20 cellular contexts compared by ENCODE assay signal in genomic region chr9:137050570-137050969, GRCh38. TPM values are rescaled to one million over a fixed set of nuclear protein-coding genes. Genes with fewer than 3 reads are reported as not detected.
DNase-seq lines count a peak whose midpoint lies in the region; ATAC-seq, FAIRE-seq and TF ChIP-seq lines count a peak whose summit lies in the region.
"Had no signal": no experiment of that assay in that cellular context is flagged by ENCODE, and none has a peak within 500 bp of the region (broad histone marks: within the 10 kb centered on the region; RNA-seq: fewer than 3 reads in every experiment).

No MANE protein-coding gene starts in this region.

- POLR2A ChIA-PET in PC-3 (lab: Charles Lee; ENCODE audit: unreplicated experiment): no interaction called here

- no peak overlapping the region for H3K4me3 ChIP-seq in epithelial cell of esophagus (ENCODE audit: low read length)
- H3K4me3 ChIP-seq in PC-3 (ENCODE audit: low read length): no peak overlapping the region
- H3K4me3 ChIP-seq: MG63 had no signal

- H3K79me2 ChIP-seq in PC-3 (ENCODE audit: low read length): no peaks in the 10 kb centered on the region

- 0 out of 2 replicates have a peak overlapping the region, but pooled peaks have one; percentile 1 for H3K27ac ChIP-seq in 22Rv1
- no peak overlapping the region for H3K27ac ChIP-seq in PC-3 (ENCODE audit: low read length)
- H3K27ac ChIP-seq: C4-2B had no signal

- DNase-seq in DMS53 (lab: John Stamatoyannopoulos, UW) (peak; percentile 52), DMS53 treated with DMSO at 0.1 percent for 48 hours (lab: John Stamatoyannopoulos, UW; ENCODE audit: unreplicated experiment) (no peak), H54 (ENCODE audit: insufficient read length, low spot score) (peak; percentile 97), epithelial cell of esophagus (ENCODE audit: low read depth) (peak; percentile 24), PC-3 (no peak), NCI-H146 treated with DMSO at 0.1 percent for 48 hours (lab: John Stamatoyannopoulos, UW; ENCODE audit: unreplicated experiment) (no peak)
- DNase-seq: Calu3, DMS79, NCI-H1417 treated with DMSO at 0.1 percent for 48 hours, NCI-H187 treated with DMSO at 0.1 percent for 48 hours, SIG-M5 had no signal

- TF ChIP-seq CTCF in 22Rv1 (IDR thresholded peaks at IDR 0.05): no peak
- no peak for TF ChIP-seq CTCF in epithelial cell of esophagus (IDR thresholded peaks at IDR 0.05; ENCODE audit: insufficient read depth, low read depth, low read length, missing control alignments)
- TF ChIP-seq CTCF in PC-3 (conservative IDR thresholded peaks at IDR 0.05; ENCODE audit: low read depth, low read length): no peak

- ATAC-seq in PC-3: no peak

- peak; percentile 20 for FAIRE-seq in H54 (lab: Jason Lieb, UNC)
- FAIRE-seq: A204.1, H1 had no signal

- BruUV-seq in PC-3 (replicated peaks; lab: Mats Ljungman, UMichigan): no TSS peak

- CTCF ChIA-PET in PC-3 (lab: Charles Lee): no interaction called here

- H3K9me2 ChIP-seq in PC-3 (replicated peaks; ENCODE audit: low read length): no peaks in the 10 kb centered on the region
- H3K9me2 ChIP-seq: SK-N-SH had no signal

- TF ChIP-seq POLR2A in H54 (IDR thresholded peaks at IDR 0.05; ENCODE audit: low read depth, low read length): no peak

- H3F3A ChIP-seq in PC-3 (ENCODE audit: low read length, unreplicated experiment): no peaks in the 10 kb centered on the region

- H3K9me3 ChIP-seq in PC-3 (ENCODE audit: low read length): no peaks in the 10 kb centered on the region
- H3K9me3 ChIP-seq: MG63, SK-N-SH had no signal

- no peak overlapping the region for H3K9ac ChIP-seq in PC-3 (ENCODE audit: low read length)
- H3K9ac ChIP-seq: SK-N-SH had no signal

- intact Hi-C loops in PC-3 (cut with micrococcal nuclease): no loop called here

- no peaks in the 10 kb centered on the region for H3K27me3 ChIP-seq in PC-3 (ENCODE audit: low read length)
- H3K27me3 ChIP-seq: MG63 had no signal

- peaks cover 14% of the 10 kb centered on the region for H3K4me1 ChIP-seq in PC-3 (ENCODE audit: insufficient read depth, low read length)

- H4K20me1 ChIP-seq in PC-3 (ENCODE audit: low read length): no peaks in the 10 kb centered on the region

- no peaks in the 10 kb centered on the region for H3K36me3 ChIP-seq in PC-3 (ENCODE audit: low read depth, low read length)
- H3K36me3 ChIP-seq: MG63 had no signal

- H3K4me2 ChIP-seq in PC-3 (ENCODE audit: low read length): no peak overlapping the region
- H3K4me2 ChIP-seq: SK-N-SH had no signal

- H2AFZ ChIP-seq in PC-3 (ENCODE audit: low read length): no peak overlapping the region

RNA-seq across cellular contexts. Expression of gene ENTPD2, which starts 3.3 kb away (rescaled TPM):
- total RNA-seq in PC-3 (2014; rRNA removed): 0.92 and 1.3 TPM in 2 replicates
- total RNA-seq: CD8-positive, alpha-beta memory T cell; G401; T-helper 2 cell treated with Interferon-gamma antibody and Interleukin-4, amounts not matched to agents 100 ng/mL and 5 ng/mL, for 36 hours had no signal

RNA-seq across cellular contexts. Expression of gene NPDC1, which starts 4.6 kb away (rescaled TPM):
- 25.4 and 33.3 TPM in 2 replicates for total RNA-seq in PC-3 (2014; rRNA removed)

RNA-seq across cellular contexts. Expression of gene FUT7, which starts 18.7 kb away (rescaled TPM):
- not detected in 2 replicates for total RNA-seq in PC-3 (2014; rRNA removed)
- total RNA-seq: Calu3, G401, H1 had no signal

RNA-seq across cellular contexts. Expression of gene SAPCD2, which starts 19.8 kb away (rescaled TPM):
- 98.4 and 134 TPM in 2 replicates for total RNA-seq in PC-3 (2014; rRNA removed)

RNA-seq across cellular contexts. Expression of gene ABCA2, which starts 22.5 kb away (rescaled TPM):
- total RNA-seq in PC-3 (2014; rRNA removed): 25.9 and 31.5 TPM in 2 replicates

Comparison
In these comparisons a context has a peak if more than half of its experiments do, and no peak if none do; other contexts are left out.
1. DNase-seq: peak in DMS53 (single experiment), H54 (single experiment) and epithelial cell of esophagus (single experiment); none in DMS53 treated with DMSO at 0.1 percent for 48 hours (single experiment), PC-3 (single experiment) and NCI-H146 treated with DMSO at 0.1 percent for 48 hours (single experiment).